In genomic region chr5:93724791-93725190, GRCh38 we compare ENCODE assay signal across 12 cellular contexts. TPM values are rescaled to one million over a fixed set of nuclear protein-coding genes. Genes with fewer than 3 reads are reported as not detected.
A peak's percentile ranks its signal among the peaks of the same experiment; 100 is the strongest.
DNase-seq lines count a peak whose midpoint lies in the region; TF ChIP-seq lines count a peak whose summit lies in the region.
"Had no signal": no experiment of that assay in that cellular context is flagged by ENCODE, and none has a peak within 500 bp of the region (broad histone marks: within the 10 kb centered on the region; RNA-seq: fewer than 3 reads in every experiment).

No MANE protein-coding gene starts in this region.

- H3K79me2 ChIP-seq in GM23248 (ENCODE audit: insufficient read depth): no peaks in the 10 kb centered on the region

- no peak for TF ChIP-seq CTCF in fibroblast of mammary gland (conservative IDR thresholded peaks at IDR 0.05; ENCODE audit: control insufficient read depth, insufficient read depth, low read depth, low read length)

- DNase-seq in GM23248 (peak; percentile 19), RKO (ENCODE audit: low spot score) (peak; percentile 18), fibroblast of mammary gland (ENCODE audit: low read depth) (peak; percentile 36), anterior cingulate cortex (lab: John Stamatoyannopoulos, UW) (no peak), GDM1 (lab: John Stamatoyannopoulos, UW) (no peak)
- DNase-seq in activated CD8-positive, alpha-beta memory T cell treated with anti-CD3 and anti-CD28 coated beads for 24 hours: no peak
- DNase-seq: CD8-positive, alpha-beta T cell; COR-L47; DND-41; H7 had no signal

- no peak overlapping the region for H3K9ac ChIP-seq in GM23248

- H3K27ac ChIP-seq in GM23248: no peak overlapping the region

- no peaks in the 10 kb centered on the region for H3K4me1 ChIP-seq in GM23248 (ENCODE audit: insufficient read depth)

- 89 to 94% methylated on average over 1 of the region's 1 CpG for WGBS in GM23248 (ENCODE audit: low coverage in 1 of 2, low lambda C conversion rate in 2 of 2, missing lambda C conversion rate in 2 of 2), 2 experiments

- no peaks in the 10 kb centered on the region for H3K36me3 ChIP-seq in GM23248 (ENCODE audit: low read depth)

- no peak overlapping the region for H2AFZ ChIP-seq in GM23248

- H3K9me3 ChIP-seq in GM23248 (ENCODE audit: low read depth): no peaks in the 10 kb centered on the region

- no peaks in the 10 kb centered on the region; the same call in 1 of the 2 replicates for H3K9me2 ChIP-seq in GM23248 (ENCODE audit: insufficient read depth)

- no peak overlapping the region for H3K4me2 ChIP-seq in GM23248 (ENCODE audit: unreplicated experiment)

- no peaks in the 10 kb centered on the region for H4K20me1 ChIP-seq in GM23248 (ENCODE audit: insufficient read depth)

- H3K4me3 ChIP-seq in GM23248 (no peak overlapping the region), fibroblast of mammary gland (ENCODE audit: control insufficient read depth, low read depth, low read length) (no peak overlapping the region)
- H3K4me3 ChIP-seq: GM12878, K562 had no signal

- no peaks in the 10 kb centered on the region for H3K27me3 ChIP-seq in GM23248 (replicated peaks; ENCODE audit: insufficient read depth)

- H3F3A ChIP-seq in GM23248 (ENCODE audit: insufficient read depth): no peaks in the 10 kb centered on the region

- in situ Hi-C loops in GM23248 (cut with MboI): no loop called here

RNA-seq across cellular contexts. Expression of gene POU5F2, which starts 16.6 kb away (rescaled TPM):
- total RNA-seq in GM23248 (2014; rRNA removed; shearing (Covaris generic)): 0.32 and 0.76 TPM in 2 replicates
- polyA plus RNA-seq in GM23248 (2016; fragmentation: Nextera tagmentation; extraction: Ambion mirVana): 0.08 and 0.16 TPM in 2 replicates

Comparison
In these comparisons a context has a peak if more than half of its experiments do, and no peak if none do; other contexts are left out.
1. DNase-seq: peak in GM23248 (single experiment), RKO (single experiment) and fibroblast of mammary gland (single experiment); none in anterior cingulate cortex (0 of 58), activated CD8-positive, alpha-beta memory T cell treated with anti-CD3 and anti-CD28 coated beads for 24 hours (single experiment) and GDM1 (single experiment).